ENCODE assay signal across 33 cellular contexts in genomic region chr6:82415820-82416219, GRCh38. TPM values are rescaled to one million over a fixed set of nuclear protein-coding genes. Genes with fewer than 3 reads are reported as not detected.
DNase-seq lines count a peak whose midpoint lies in the region; ATAC-seq and TF ChIP-seq lines count a peak whose summit lies in the region.
"Had no signal": no experiment of that assay in that cellular context is flagged by ENCODE, and none has a peak within 500 bp of the region (broad histone marks: within the 10 kb centered on the region; RNA-seq: fewer than 3 reads in every experiment).

No MANE protein-coding gene starts in this region.

- H3K27ac Mint-ChIP-seq in activated naive CD4-positive, alpha-beta T cell treated with anti-CD3 and anti-CD28 coated beads, Interleukin-2, amount 10 ng/mL, durations not matched to agents 7 days and 5 days: no peak overlapping the region
- H3K27ac Mint-ChIP-seq: activated B cell treated with CpG ODN at 0.5 μM for 24 hours; activated CD4-positive, alpha-beta T cell treated with anti-CD3 and anti-CD28 coated beads, Interleukin-2, amount 10 ng/mL, durations not matched to agents 7 days and 5 days; activated naive CD8-positive, alpha-beta T cell treated with anti-CD3 and anti-CD28 coated beads, Interleukin-2, amount 10 ng/mL, durations not matched to agents 7 days and 5 days; activated T-cell treated with anti-CD3 and anti-CD28 coated beads, Interleukin-2, amount 50 U/mL, for 24 hours; CD4-positive, alpha-beta T cell had no signal

- ATAC-seq in RWPE2 (ENCODE audit: low read depth) (no peak; the same call in 2 of the 3 replicates), GM21825 (IDR thresholded peaks at IDR 0.05; ENCODE audit: unreplicated experiment) (no peak), GM18498 (IDR thresholded peaks at IDR 0.05; ENCODE audit: unreplicated experiment) (no peak)
- ATAC-seq: A549; heart left ventricle; left ventricle myocardium superior; right cardiac atrium; stimulated activated naive CD8-positive, alpha-beta T cell treated with anti-CD3 and anti-CD28 coated beads, Interleukin-15, Interleukin-2, amounts not matched to agents 100 U/mL and 50 U/mL, for 24 hours had no signal

- no peak overlapping the region for H2BK15ac ChIP-seq in mesendoderm (replicated peaks; ENCODE audit: low read depth)

- no peak overlapping the region for H3K4ac ChIP-seq in mesendoderm (ENCODE audit: low read depth, low read length)

- no peak overlapping the region for H3K56ac ChIP-seq in mesendoderm (ENCODE audit: low read length)

- H3K4me1 Mint-ChIP-seq in activated naive CD4-positive, alpha-beta T cell treated with anti-CD3 and anti-CD28 coated beads, Interleukin-2, amount 10 ng/mL, durations not matched to agents 7 days and 5 days: no peaks in the 10 kb centered on the region
- H3K4me1 Mint-ChIP-seq: activated B cell treated with CpG ODN at 0.5 μM for 24 hours; activated CD4-positive, alpha-beta T cell treated with anti-CD3 and anti-CD28 coated beads, Interleukin-2, amount 10 ng/mL, durations not matched to agents 7 days and 5 days; activated naive CD8-positive, alpha-beta T cell treated with anti-CD3 and anti-CD28 coated beads, Interleukin-2, amount 10 ng/mL, durations not matched to agents 7 days and 5 days had no signal

- no peak overlapping the region for H3K9ac ChIP-seq in mesendoderm (ENCODE audit: low read length)

- H2BK120ac ChIP-seq in mesendoderm (ENCODE audit: low read depth, low read length): no peak overlapping the region

- no peak overlapping the region for H3K4me2 ChIP-seq in mesendoderm (ENCODE audit: low read length)
- H3K4me2 ChIP-seq: A549 had no signal

- WGBS in mesendoderm (ENCODE audit: extremely low coverage, insufficient coverage, low lambda C conversion rate): no CpG with 5 or more reads among the region's 1 CpG

- H3K9me3 ChIP-seq in RWPE2 (ENCODE audit: severe bottlenecking): no peaks in the 10 kb centered on the region
- H3K9me3 ChIP-seq: A549, ascending aorta, HAP-1, heart left ventricle had no signal

- peaks cover 24% of the 10 kb centered on the region for H3K4me1 ChIP-seq in ACC112 (ENCODE audit: control insufficient read depth, insufficient read depth, low read length, unreplicated experiment)
- peaks cover 8% of the 10 kb centered on the region for H3K4me1 ChIP-seq in RWPE2 (ENCODE audit: insufficient read depth, poor library complexity, severe bottlenecking)
- H3K4me1 ChIP-seq in mesendoderm (ENCODE audit: control insufficient read depth, low read depth, low read length): no peaks in the 10 kb centered on the region
- H3K4me1 ChIP-seq: ascending aorta, HAP-1, heart left ventricle had no signal

- no peak overlapping the region for H4K5ac ChIP-seq in mesendoderm (ENCODE audit: low read length)

- peak overlapping the region; percentile 38 for H3K27ac ChIP-seq in ACC112 (ENCODE audit: low read depth, low read length)
- H3K27ac ChIP-seq in RWPE2 (ENCODE audit: poor library complexity, severe bottlenecking): peak overlapping the region; percentile 32
- no peak overlapping the region for H3K27ac ChIP-seq in mesendoderm (ENCODE audit: low read depth, low read length)
- H3K27ac ChIP-seq: heart left ventricle had no signal

- CTCF ChIA-PET in activated naive CD4-positive, alpha-beta T cell treated with anti-CD3 and anti-CD28 coated beads, Interleukin-2, amount 10 ng/mL, durations not matched to agents 7 days and 5 days (lab: Charles Lee): no interaction called here

- no peak for TF ChIP-seq CTCF in RWPE2 (IDR thresholded peaks at IDR 0.05; ENCODE audit: poor library complexity, severe bottlenecking)

- no peaks in the 10 kb centered on the region for H3K79me2 ChIP-seq in ACC112 (ENCODE audit: control insufficient read depth, insufficient read depth, low read length, unreplicated experiment)
- no peaks in the 10 kb centered on the region for H3K79me2 ChIP-seq in mesendoderm (ENCODE audit: control insufficient read depth, insufficient read depth, low read length)

- DNase-seq in LHCN-M2 (ENCODE audit: low read depth): peak; percentile 15
- no peak for DNase-seq in RWPE2 (ENCODE audit: low spot score)
- peak; percentile 51 for DNase-seq in fibroblast of peridontal ligament (ENCODE audit: extremely low read depth)
- DNase-seq in activated naive CD4-positive, alpha-beta T cell treated with anti-CD3 and anti-CD28 coated beads, Interleukin-2, amount 10 ng/mL, durations not matched to agents 7 days and 5 days: no peak
- no peak for DNase-seq in mesendoderm
- DNase-seq: activated B cell treated with CpG ODN at 0.5 μM for 24 hours; activated CD4-positive, alpha-beta T cell treated with anti-CD3 and anti-CD28 coated beads, Interleukin-2, amount 10 ng/mL, durations not matched to agents 7 days and 5 days; activated effector memory CD4-positive, alpha-beta T cell treated with anti-CD3 and anti-CD28 coated beads, Interleukin-2, amount 50 U/mL, for 16 hours; activated naive CD8-positive, alpha-beta T cell treated with anti-CD3 and anti-CD28 coated beads, Interleukin-2, amount 10 ng/mL, durations not matched to agents 7 days and 5 days; activated T-cell treated with anti-CD3 and anti-CD28 coated beads, Interleukin-2, amount 50 U/mL, for 24 hours; CD4-positive, alpha-beta T cell; cortex of kidney; DND-41; effector memory CD4-positive, alpha-beta T cell; erythroblast; foreskin melanocyte; heart left ventricle; left ventricle myocardium superior; NCI-H2081 treated with DMSO at 0.1 percent for 48 hours; NCI-H446; NCI-H82; posterior cingulate gyrus; right cardiac atrium; RPMI8226; stimulated activated CD4-positive, alpha-beta T cell treated with anti-CD3 and anti-CD28 coated beads, Interleukin-1b, Interleukin-23, amount 100 ng/mL, for 48 hours; stimulated activated naive CD8-positive, alpha-beta T cell treated with anti-CD3 and anti-CD28 coated beads, Interleukin-15, Interleukin-2, amounts not matched to agents 100 U/mL and 50 U/mL, for 24 hours had no signal

- no peak overlapping the region for H3K4me3 Mint-ChIP-seq in activated naive CD4-positive, alpha-beta T cell treated with anti-CD3 and anti-CD28 coated beads, Interleukin-2, amount 10 ng/mL, durations not matched to agents 7 days and 5 days
- H3K4me3 Mint-ChIP-seq: activated B cell treated with CpG ODN at 0.5 μM for 24 hours; activated CD4-positive, alpha-beta T cell treated with anti-CD3 and anti-CD28 coated beads, Interleukin-2, amount 10 ng/mL, durations not matched to agents 7 days and 5 days; activated naive CD8-positive, alpha-beta T cell treated with anti-CD3 and anti-CD28 coated beads, Interleukin-2, amount 10 ng/mL, durations not matched to agents 7 days and 5 days; activated T-cell treated with anti-CD3 and anti-CD28 coated beads, Interleukin-2, amount 50 U/mL, for 24 hours; CD4-positive, alpha-beta T cell had no signal

- H2AFZ ChIP-seq in ACC112 (ENCODE audit: low read length, unreplicated experiment): peak overlapping the region; percentile 59

- no peaks in the 10 kb centered on the region for H3K36me3 Mint-ChIP-seq in activated naive CD4-positive, alpha-beta T cell treated with anti-CD3 and anti-CD28 coated beads, Interleukin-2, amount 10 ng/mL, durations not matched to agents 7 days and 5 days
- H3K36me3 Mint-ChIP-seq: activated naive CD8-positive, alpha-beta T cell treated with anti-CD3 and anti-CD28 coated beads, Interleukin-2, amount 10 ng/mL, durations not matched to agents 7 days and 5 days had no signal

- no peak overlapping the region for H2BK5ac ChIP-seq in mesendoderm (ENCODE audit: low read length)

- no peak overlapping the region for H2AK5ac ChIP-seq in mesendoderm (ENCODE audit: low read length)

- no peaks in the 10 kb centered on the region for H3K27me3 Mint-ChIP-seq in activated naive CD4-positive, alpha-beta T cell treated with anti-CD3 and anti-CD28 coated beads, Interleukin-2, amount 10 ng/mL, durations not matched to agents 7 days and 5 days
- H3K27me3 Mint-ChIP-seq: activated B cell treated with CpG ODN at 0.5 μM for 24 hours; activated CD4-positive, alpha-beta T cell treated with anti-CD3 and anti-CD28 coated beads, Interleukin-2, amount 10 ng/mL, durations not matched to agents 7 days and 5 days; activated naive CD8-positive, alpha-beta T cell treated with anti-CD3 and anti-CD28 coated beads, Interleukin-2, amount 10 ng/mL, durations not matched to agents 7 days and 5 days; activated T-cell treated with anti-CD3 and anti-CD28 coated beads, Interleukin-2, amount 50 U/mL, for 24 hours; CD4-positive, alpha-beta T cell had no signal

- H3K79me1 ChIP-seq in mesendoderm (ENCODE audit: low read length): no peaks in the 10 kb centered on the region

- no peaks in the 10 kb centered on the region for H3K36me3 ChIP-seq in ACC112 (ENCODE audit: insufficient read depth, low read length)
- H3K36me3 ChIP-seq in RWPE2 (ENCODE audit: low read depth): peaks cover 9% of the 10 kb centered on the region
- no peaks in the 10 kb centered on the region for H3K36me3 ChIP-seq in mesendoderm (ENCODE audit: control insufficient read depth, insufficient read depth, low read length)
- H3K36me3 ChIP-seq: ascending aorta, HAP-1, heart left ventricle had no signal

- no peaks in the 10 kb centered on the region for H3K9me3 Mint-ChIP-seq in activated naive CD4-positive, alpha-beta T cell treated with anti-CD3 and anti-CD28 coated beads, Interleukin-2, amount 10 ng/mL, durations not matched to agents 7 days and 5 days
- H3K9me3 Mint-ChIP-seq: activated B cell treated with CpG ODN at 0.5 μM for 24 hours; activated CD4-positive, alpha-beta T cell treated with anti-CD3 and anti-CD28 coated beads, Interleukin-2, amount 10 ng/mL, durations not matched to agents 7 days and 5 days; activated naive CD8-positive, alpha-beta T cell treated with anti-CD3 and anti-CD28 coated beads, Interleukin-2, amount 10 ng/mL, durations not matched to agents 7 days and 5 days; activated T-cell treated with anti-CD3 and anti-CD28 coated beads, Interleukin-2, amount 50 U/mL, for 24 hours; CD4-positive, alpha-beta T cell had no signal

- H3K18ac ChIP-seq in mesendoderm (ENCODE audit: low read length): no peak overlapping the region

- no peak overlapping the region for H4K8ac ChIP-seq in mesendoderm (ENCODE audit: low read depth, low read length)

- no peak overlapping the region for H3K23ac ChIP-seq in mesendoderm (ENCODE audit: low read length)

- H3K4me3 ChIP-seq in ACC112 (ENCODE audit: low read depth, low read length) (no peak overlapping the region), RWPE2 (ENCODE audit: severe bottlenecking) (no peak overlapping the region), mesendoderm (ENCODE audit: low read length) (no peak overlapping the region)
- H3K4me3 ChIP-seq: A549, ascending aorta, HAP-1, heart left ventricle had no signal

- no peaks in the 10 kb centered on the region for H3K27me3 ChIP-seq in ACC112 (ENCODE audit: insufficient read depth, low read length)
- no peaks in the 10 kb centered on the region for H3K27me3 ChIP-seq in RWPE2 (ENCODE audit: insufficient read depth, poor library complexity, severe bottlenecking)
- H3K27me3 ChIP-seq in mesendoderm (ENCODE audit: insufficient read depth, low read length, poor library complexity): no peaks in the 10 kb centered on the region
- H3K27me3 ChIP-seq: ascending aorta, heart left ventricle had no signal

RNA-seq across cellular contexts. Expression of gene TPBG, which starts 52.2 kb away (rescaled TPM):
- total RNA-seq in LHCN-M2 (2014; rRNA removed): 13.0 and 14.9 TPM in 2 replicates
- polyA plus RNA-seq in LHCN-M2 (2012): 2.0 TPM
- 19.1 TPM for polyA plus RNA-seq in mesendoderm (2013, experiment 1 of 2)
- polyA plus RNA-seq in mesendoderm (2013, experiment 2 of 2): 18.9 TPM
- total RNA-seq: activated B cell treated with CpG ODN at 0.5 μM for 24 hours; T-helper 1 cell treated with Interleukin-12 subunit alpha and Interleukin-12 subunit beta and Interleukin-4 antibody, amounts not matched to agents 30 ng/mL and 1 ng/mL, for 36 hours had no signal

Comparison
In these comparisons a context has a peak if more than half of its experiments do, and no peak if none do; other contexts are left out.
1. DNase-seq: peak in LHCN-M2 (single experiment) and fibroblast of peridontal ligament (single experiment); none in RWPE2 (single experiment), activated naive CD4-positive, alpha-beta T cell treated with anti-CD3 and anti-CD28 coated beads, Interleukin-2, amount 10 ng/mL, durations not matched to agents 7 days and 5 days (single experiment) and mesendoderm (single experiment).